12 cellular contexts compared by ENCODE assay signal in the genomic region with DNA sequence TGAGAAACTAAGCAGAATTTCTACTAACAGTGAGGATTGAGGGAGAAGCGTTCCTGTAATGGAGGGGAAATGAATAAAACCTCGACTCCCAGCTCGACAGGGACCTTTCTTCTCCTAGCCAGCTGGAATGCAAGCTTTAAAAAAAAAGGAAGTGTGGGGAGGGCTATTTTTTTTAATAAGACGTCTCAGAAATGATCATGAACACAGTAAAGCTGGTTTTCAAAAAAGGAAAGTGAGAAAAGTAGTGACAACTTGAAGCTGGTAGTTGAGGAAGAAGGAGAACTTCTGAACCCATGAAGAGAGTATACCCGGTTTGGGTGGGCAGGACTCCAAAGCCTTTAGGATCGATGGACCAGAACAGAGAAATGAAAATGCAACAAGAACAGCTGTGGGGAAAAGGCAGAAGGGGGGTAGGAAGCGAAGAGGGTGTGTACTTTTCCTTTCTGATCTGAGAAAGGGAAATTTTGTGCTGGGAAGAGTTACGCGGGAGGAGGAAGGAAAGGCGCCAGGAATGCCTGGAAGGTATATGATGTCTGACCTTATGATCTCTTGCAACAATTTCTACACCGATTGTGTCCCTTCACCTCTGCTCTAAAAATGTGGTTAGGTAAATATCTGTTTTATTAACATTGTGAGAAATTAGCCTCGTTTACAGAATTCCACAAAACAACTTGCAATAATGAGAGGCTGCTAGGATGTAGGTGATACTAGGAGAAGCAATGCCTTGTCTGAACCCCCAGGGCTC. TPM values are rescaled to one million over a fixed set of nuclear protein-coding genes. Genes with fewer than 3 reads are reported as not detected.
DNase-seq lines count a peak whose midpoint lies in the region; ATAC-seq and TF ChIP-seq lines count a peak whose summit lies in the region.
"Had no signal": no experiment of that assay in that cellular context is flagged by ENCODE, and none has a peak within 500 bp of the region (broad histone marks: within the 10 kb centered on the region; RNA-seq: fewer than 3 reads in every experiment).

No MANE protein-coding gene starts in this region.

- H3K14ac ChIP-seq in trophoblast cell (ENCODE audit: low read length): no peak overlapping the region

- no peak overlapping the region for H3K4ac ChIP-seq in trophoblast cell (ENCODE audit: low read depth, low read length)

- peaks cover 17 to 22% of the 10 kb centered on the region in 2 experiments for H3K4me1 ChIP-seq in trophoblast cell (ENCODE audit: control insufficient read depth in 1 of 2, insufficient read depth in 2 of 2, low read length in 2 of 2)

- H3K9ac ChIP-seq in trophoblast cell (ENCODE audit: low read length): no peak overlapping the region

- CTCF ChIA-PET in GM10248 (lab: Yijun Ruan, JAX): interaction anchor here (0.9 to 1.2 kb wide), 5 partner anchors 8 to 22 kb away, joined by 3 to 5 read pairs (median 4); a partner anchor contains a TSS

- no peak overlapping the region for H2BK12ac ChIP-seq in trophoblast cell (ENCODE audit: low read length)

- no peak overlapping the region for H4K12ac ChIP-seq in trophoblast cell (ENCODE audit: low read depth, low read length)

- no peak for TF ChIP-seq CTCF in fibroblast of the aortic adventitia (IDR thresholded peaks at IDR 0.05; ENCODE audit: insufficient read depth, low read length)
- TF ChIP-seq CTCF in GM10248 (IDR thresholded peaks at IDR 0.05; ENCODE audit: control extremely low read depth, extremely low read depth, low read depth, missing control alignments): no peak

- H2AFZ ChIP-seq in trophoblast cell (ENCODE audit: insufficient read depth, low read length, poor library complexity): no peak overlapping the region

- H3K9me3 ChIP-seq in trophoblast cell (ENCODE audit: insufficient read depth, low read depth, low read length): no peaks in the 10 kb centered on the region
- H3K9me3 ChIP-seq: prostate gland had no signal

- no peak for ATAC-seq in GM19328 (IDR thresholded peaks at IDR 0.05; ENCODE audit: unreplicated experiment)

- peaks cover 4% of the 10 kb centered on the region for H3K79me1 ChIP-seq in trophoblast cell (ENCODE audit: low read length)

- H3K18ac ChIP-seq in trophoblast cell (ENCODE audit: low read length): no peak overlapping the region

- H3K36me3 ChIP-seq in trophoblast cell (ENCODE audit: control insufficient read depth in 1 of 2, insufficient read depth in 2 of 2, low read length in 2 of 2): no peaks in the 10 kb centered on the region
- H3K36me3 ChIP-seq: prostate gland had no signal

- H3K23ac ChIP-seq in trophoblast cell (ENCODE audit: low read length): no peak overlapping the region

- H2BK5ac ChIP-seq in trophoblast cell (ENCODE audit: low read depth, low read length, poor library complexity): no peak overlapping the region

- H3K79me2 ChIP-seq in trophoblast cell (ENCODE audit: control insufficient read depth, insufficient read depth, low read length, poor library complexity): no peaks in the 10 kb centered on the region

- H3K4me2 ChIP-seq in trophoblast cell (ENCODE audit: low read length): peak overlapping the region; percentile 33

- H4K91ac ChIP-seq in trophoblast cell (ENCODE audit: low read depth, low read length): no peak overlapping the region

- H2AK5ac ChIP-seq in trophoblast cell (ENCODE audit: low read length): no peak overlapping the region

- H4K8ac ChIP-seq in trophoblast cell (ENCODE audit: low read depth, low read length): no peak overlapping the region

- WGBS in trophoblast cell (ENCODE audit: extremely low coverage, insufficient coverage, insufficient read length): no CpG with 5 or more reads among the region's 12 CpGs

- H3K27ac ChIP-seq in trophoblast cell (ENCODE audit: low read depth, low read length): no peak overlapping the region
- H3K27ac ChIP-seq: epithelial cell of prostate had no signal

- H3K4me3 ChIP-seq in fibroblast of the aortic adventitia (ENCODE audit: low read depth, low read length): peak overlapping the region; percentile 23
- H3K4me3 ChIP-seq in trophoblast cell (ENCODE audit: low read depth, low read length): no peak overlapping the region
- H3K4me3 ChIP-seq: prostate gland had no signal

- POLR2A ChIA-PET in GM10248 (lab: Yijun Ruan, JAX): interaction anchor here (1.1 kb wide), 1 partner anchor 22 kb away, joined by 3 read pairs; no protein-coding TSS in a partner anchor

- no peak overlapping the region for H2BK120ac ChIP-seq in trophoblast cell (ENCODE audit: insufficient read depth, low read length, poor library complexity)

- H3K27me3 ChIP-seq in trophoblast cell (ENCODE audit: insufficient read depth, low read length): no peaks in the 10 kb centered on the region

- DNase-seq in CD1c-positive myeloid dendritic cell (ENCODE audit: extremely low spot score) (peak; percentile 67), RPMI7951 (ENCODE audit: low read depth) (peak; percentile 51), fibroblast of the aortic adventitia (ENCODE audit: low read depth) (no peak), trophoblast cell (peak in 1 of 2 donors; percentile 56), GM10248 (ENCODE audit: extremely low spot score) (no peak), NCI-H187 treated with DMSO at 0.1 percent for 48 hours (lab: John Stamatoyannopoulos, UW) (no peak), HPDE6-E6E7 (ENCODE audit: extremely low spot score) (no peak)
- DNase-seq: activated T-cell treated with anti-CD3 and anti-CD28 coated beads for 4 hours, COR-L47 had no signal

RNA-seq across cellular contexts. Expression of a gene that starts 22.6 kb away (rescaled TPM):
- total RNA-seq in RPMI7951 (2014; rRNA removed; shearing (Covaris generic)): 0.39 and 1.2 TPM in 2 replicates
- 146 and 199 TPM in 2 replicates for total RNA-seq in fibroblast of the aortic adventitia (ENCODE audit: low replicate concordance)
- 2.0 and 2.1 TPM in 2 replicates for polyA plus RNA-seq in trophoblast cell (2013)

Comparison
In these comparisons a context has a peak if more than half of its experiments do, and no peak if none do; other contexts are left out.
1. DNase-seq: peak in CD1c-positive myeloid dendritic cell (single experiment) and RPMI7951 (single experiment); none in fibroblast of the aortic adventitia (single experiment), GM10248 (single experiment), NCI-H187 treated with DMSO at 0.1 percent for 48 hours (single experiment) and HPDE6-E6E7 (single experiment).
2. RNA of a gene that starts 22.6 kb away (total RNA-seq): 146 to 199 TPM in fibroblast of the aortic adventitia; 0.39 to 1.2 TPM in RPMI7951; every median in the first group is over 10 times any median in the second.